1 cellular context compared by ENCODE assay signal in genomic region chr12:69585189-69586062, GRCh38.
TF ChIP-seq lines count a peak whose summit lies in the region.

CCT2 (plus strand) TSS chr12:69585459; CDS start chr12:69585522, 63 bp downstream.

TF ChIP-seq in K562, 482 proteins besides CTCF, POLR2A, EP300 and RAD21 (continued from another document and continues in another):
- peak; percentile 88 for TF ChIP-seq HES1 (IDR thresholded peaks at IDR 0.05; ENCODE audit: low read depth)
- TF ChIP-seq PML (IDR thresholded peaks at IDR 0.05; ENCODE audit: low read length) = peak; percentile 90
- no peak for TF ChIP-seq ZNF407 (IDR thresholded peaks at IDR 0.05; ENCODE audit: low read depth)
- TF ChIP-seq FOXK2 (conservative IDR thresholded peaks at IDR 0.05 in 1 of 2, IDR thresholded peaks at IDR 0.05 in 1 of 2; ENCODE audit: low read depth in 2 of 2) = peak; percentile 72 to 84; a peak in 3 of 4 replicates
- TF ChIP-seq PCBP2 (IDR thresholded peaks at IDR 0.05; ENCODE audit: low read depth, low read length, poor library complexity, severe bottlenecking) = no peak
- TF ChIP-seq ZNF766 (CRISPR knock-in tag; conservative IDR thresholded peaks at IDR 0.05) = no peak
- no peak for TF ChIP-seq CSDE1 (IDR thresholded peaks at IDR 0.05)
- TF ChIP-seq E4F1 (CRISPR knock-in tag; IDR thresholded peaks at IDR 0.05; ENCODE audit: borderline replicate concordance) = no peak
- no peak for TF ChIP-seq NCOA2 (IDR thresholded peaks at IDR 0.05; ENCODE audit: partially characterized antibody in 2 of 2)
- no peak for TF ChIP-seq ZNF584 (CRISPR knock-in tag; IDR thresholded peaks at IDR 0.05; ENCODE audit: low read depth)
- no peak for TF ChIP-seq ZNF644 (tag; IDR thresholded peaks at IDR 0.05; ENCODE audit: low read depth)
- no peak for TF ChIP-seq HIVEP1 (CRISPR knock-in tag; IDR thresholded peaks at IDR 0.05)
- no peak for TF ChIP-seq DNMT1 (IDR thresholded peaks at IDR 0.05)
- no peak for TF ChIP-seq HEY1 (CRISPR knock-in tag; IDR thresholded peaks at IDR 0.05; ENCODE audit: borderline replicate concordance)
- no peak for TF ChIP-seq PPARD (CRISPR knock-in tag; IDR thresholded peaks at IDR 0.05)
- TF ChIP-seq ZNF232 (CRISPR knock-in tag; IDR thresholded peaks at IDR 0.05) = no peak
- TF ChIP-seq ZNF445 (CRISPR knock-in tag; IDR thresholded peaks at IDR 0.05; ENCODE audit: low read depth) = no peak
- TF ChIP-seq CBX3 (IDR thresholded peaks at IDR 0.05; ENCODE audit: borderline replicate concordance in 1 of 2, low read length in 2 of 2) = peak in 1 of 2 experiments; percentile 44; a peak in 1 of 3 replicates
- 0 out of 2 replicates have a peak, but pooled peaks have one; percentile 26 for TF ChIP-seq CBFA2T3 (IDR thresholded peaks at IDR 0.05)
- TF ChIP-seq NEUROD1 (IDR thresholded peaks at IDR 0.05; ENCODE audit: borderline replicate concordance, low read depth, low read length, partially characterized antibody) = peak; percentile 41
- TF ChIP-seq KAT2B (IDR thresholded peaks at IDR 0.05; ENCODE audit: low read depth, low read length) = no peak
- TF ChIP-seq GTF2A2 (tag; IDR thresholded peaks at IDR 0.05) = no peak
- TF ChIP-seq NFE2L1 (tag; IDR thresholded peaks at IDR 0.05; ENCODE audit: borderline replicate concordance, low read depth) = no peak
- TF ChIP-seq SMAD1 (IDR thresholded peaks at IDR 0.05; ENCODE audit: low read depth, low read length, partially characterized antibody) = peak; percentile 38
- TF ChIP-seq ZNF408 (CRISPR knock-in tag; IDR thresholded peaks at IDR 0.05; ENCODE audit: low read depth) = no peak
- TF ChIP-seq ZNF398 (CRISPR knock-in tag; IDR thresholded peaks at IDR 0.05) = no peak
- TF ChIP-seq TCF7 (IDR thresholded peaks at IDR 0.05; ENCODE audit: borderline replicate concordance) = no peak
- no peak for TF ChIP-seq ADNP (tag; IDR thresholded peaks at IDR 0.05)
- TF ChIP-seq EZH2 (IDR thresholded peaks at IDR 0.05; ENCODE audit: borderline replicate concordance, low read depth, low read length) = no peak
- peak; percentile 94 for TF ChIP-seq MXD1 (CRISPR knock-in tag; IDR thresholded peaks at IDR 0.05; ENCODE audit: borderline replicate concordance, poor library complexity, severe bottlenecking)
- TF ChIP-seq ZNF274 (IDR thresholded peaks at IDR 0.05; ENCODE audit: borderline replicate concordance, low read depth, low read length) = no peak
- no peak for TF ChIP-seq ZNF592 (IDR thresholded peaks at IDR 0.05)
- no peak for TF ChIP-seq MAFF (IDR thresholded peaks at IDR 0.05; ENCODE audit: low read length)
- TF ChIP-seq JUND (IDR thresholded peaks at IDR 0.05; ENCODE audit: borderline replicate concordance, low read depth, low read length) = peak; percentile 67
- TF ChIP-seq JUND (tag; IDR thresholded peaks at IDR 0.05; ENCODE audit: borderline replicate concordance, low read depth, low read length) = peak; percentile 37; the same call in 1 of the 3 replicates
- peak; percentile 24; the same call in 1 of the 2 replicates for TF ChIP-seq DPF2 (IDR thresholded peaks at IDR 0.05)
